In genomic region chr11:39374963-39375698, GRCh38 we compare ENCODE assay signal across 8 cellular contexts.
DNase-seq lines count a peak whose midpoint lies in the region; ATAC-seq and TF ChIP-seq lines count a peak whose summit lies in the region.

No MANE protein-coding gene starts in this region.

- H3K4me3 ChIP-seq in Peyer's patch, result no peak overlapping the region

- no peak for TF ChIP-seq POLR2A in Peyer's patch (IDR thresholded peaks at IDR 0.05)

- H3K27me3 ChIP-seq in Peyer's patch, result no peaks in the 10 kb centered on the region

- ATAC-seq in GM18870 (IDR thresholded peaks at IDR 0.05; ENCODE audit: unreplicated experiment) (peak; percentile 47), omental fat pad (ENCODE audit: low FRiP score) (no peak)

- H3K4me1 ChIP-seq in Peyer's patch, result no peaks in the 10 kb centered on the region

- no peak overlapping the region for H3K27ac ChIP-seq in Peyer's patch

- peak; percentile 28 to 32 for DNase-seq in AML-193 (lab: John Stamatoyannopoulos, UW)
- no peak for DNase-seq in Peyer's patch
- DNase-seq in fibroblast of peridontal ligament (ENCODE audit: extremely low read depth), result peak; percentile 1
- peak; percentile 75 for DNase-seq in superior temporal gyrus (ENCODE audit: extremely low spot score)
- no peak for DNase-seq in omental fat pad (ENCODE audit: low spot score)
- DNase-seq in NCI-H526 treated with DMSO at 0.1 percent for 48 hours (lab: John Stamatoyannopoulos, UW), result no peak
- no peak for DNase-seq in HK-2 (ENCODE audit: unreplicated experiment)

- TF ChIP-seq CTCF in Peyer's patch (IDR thresholded peaks at IDR 0.05), result peak in 5 of 6 experiments; percentile 24 to 53 (median 47)
- no peak for TF ChIP-seq CTCF in omental fat pad (IDR thresholded peaks at IDR 0.05)

- H3K9me3 ChIP-seq in Peyer's patch, result no peaks in the 10 kb centered on the region

- H3K36me3 ChIP-seq in Peyer's patch, result no peaks in the 10 kb centered on the region

Comparison
In these comparisons a context has a peak if more than half of its experiments do, and no peak if none do; other contexts are left out.
1. DNase-seq: peak in AML-193 (2 of 2), fibroblast of peridontal ligament (single experiment) and superior temporal gyrus (single experiment); none in Peyer's patch (0 of 3), omental fat pad (single experiment), NCI-H526 treated with DMSO at 0.1 percent for 48 hours (single experiment) and HK-2 (single experiment).
2. CTCF ChIP-seq: peak in Peyer's patch (5 of 6); none in omental fat pad (0 of 3).